ENCODE assay signal across 18 cellular contexts in genomic region chr4:104964387-104965175, GRCh38.
DNase-seq lines count a peak whose midpoint lies in the region; ATAC-seq lines count a peak whose summit lies in the region.
"Had no signal": no experiment of that assay in that cellular context is flagged by ENCODE, and none has a peak within 500 bp of the region (broad histone marks: within the 10 kb centered on the region; RNA-seq: fewer than 3 reads in every experiment).

No MANE protein-coding gene starts in this region.

- no peaks in the 10 kb centered on the region for H3K9me3 ChIP-seq in right cardiac atrium (ENCODE audit: control insufficient read depth, low read length)
- H3K9me3 ChIP-seq: vagina had no signal

- 74% methylated on average over 4 of the region's 4 CpGs for WGBS in right cardiac atrium

- ATAC-seq in right cardiac atrium (no peak), left cardiac atrium (no peak), GM21717 (IDR thresholded peaks at IDR 0.05; ENCODE audit: unreplicated experiment) (peak; percentile 30), HG03342 (IDR thresholded peaks at IDR 0.05; ENCODE audit: unreplicated experiment) (peak; percentile 24)
- ATAC-seq: heart right ventricle; stimulated activated naive B cell treated with anti-CD40 and anti-IgM and Interleukin-4, amounts not matched to agents 10 μg/mL and 1 μg/mL and 100 μg/mL, for 72 hours had no signal

- H3K36me3 Mint-ChIP-seq in T-helper 2 cell treated with Interferon-gamma antibody and Interleukin-4, amounts not matched to agents 5 μg/mL and 100 μg/mL, for 36 hours (ENCODE audit: low read depth), result peaks cover 7% of the 10 kb centered on the region
- H3K36me3 Mint-ChIP-seq: stimulated activated naive B cell treated with anti-CD40 and anti-IgM and Interleukin-4, amounts not matched to agents 10 μg/mL and 1 μg/mL and 100 μg/mL, for 72 hours had no signal

- DNase-seq in right cardiac atrium (peak; percentile 18 to 56 (median 49)), left cardiac atrium (no peak), posterior vena cava (ENCODE audit: low spot score) (peak; percentile 72), NCI-H1417 treated with DMSO at 0.1 percent for 48 hours (lab: John Stamatoyannopoulos, UW) (no peak), substantia nigra (lab: John Stamatoyannopoulos, UW) (no peak)
- no peak for DNase-seq in T-helper 2 cell treated with Interferon-gamma antibody and Interleukin-4, amounts not matched to agents 5 μg/mL and 100 μg/mL, for 36 hours (ENCODE audit: low spot score)
- DNase-seq: ACHN; cerebellar nuclear complex; erythroblast; NCI-H1930; SIG-M5; stimulated activated CD4-positive, alpha-beta T cell treated with anti-CD3 and anti-CD28 coated beads, Interleukin-4, amount 100 ng/mL, for 1 hour; stimulated activated naive B cell treated with anti-CD40 and anti-IgM and Interleukin-4, amounts not matched to agents 10 μg/mL and 1 μg/mL and 100 μg/mL, for 72 hours had no signal

- H3K27ac Mint-ChIP-seq in T-helper 2 cell treated with Interferon-gamma antibody and Interleukin-4, amounts not matched to agents 5 μg/mL and 100 μg/mL, for 36 hours, result no peak overlapping the region
- H3K27ac Mint-ChIP-seq: activated naive CD8-positive, alpha-beta T cell; stimulated activated naive B cell treated with anti-CD40 and anti-IgM and Interleukin-4, amounts not matched to agents 10 μg/mL and 1 μg/mL and 100 μg/mL, for 72 hours had no signal

- peaks cover 3% of the 10 kb centered on the region for H3K27me3 Mint-ChIP-seq in T-helper 2 cell treated with Interferon-gamma antibody and Interleukin-4, amounts not matched to agents 5 μg/mL and 100 μg/mL, for 36 hours (ENCODE audit: low read depth)

- peaks cover 13% of the 10 kb centered on the region for H3K9me3 Mint-ChIP-seq in T-helper 2 cell treated with Interferon-gamma antibody and Interleukin-4, amounts not matched to agents 5 μg/mL and 100 μg/mL, for 36 hours

- H3K27ac ChIP-seq in right cardiac atrium (ENCODE audit: low read length) (no peak overlapping the region), substantia nigra (ENCODE audit: low read depth, low read length, poor library complexity, severe bottlenecking) (no peak overlapping the region)
- H3K27ac ChIP-seq: heart right ventricle, vagina had no signal

- H3K4me3 ChIP-seq in right cardiac atrium (ENCODE audit: low read length), result no peak overlapping the region
- H3K4me3 ChIP-seq: heart right ventricle, vagina had no signal

- H3K4me3 Mint-ChIP-seq in T-helper 2 cell treated with Interferon-gamma antibody and Interleukin-4, amounts not matched to agents 5 μg/mL and 100 μg/mL, for 36 hours, result no peak overlapping the region
- H3K4me3 Mint-ChIP-seq: activated naive CD8-positive, alpha-beta T cell; stimulated activated naive B cell treated with anti-CD40 and anti-IgM and Interleukin-4, amounts not matched to agents 10 μg/mL and 1 μg/mL and 100 μg/mL, for 72 hours had no signal

- intact Hi-C loops in right cardiac atrium (cut with DNase I) (no loop called here), left cardiac atrium (cut with DNase I) (no loop called here), posterior vena cava (cut with DNase I) (no loop called here)

- H3K4me1 Mint-ChIP-seq in T-helper 2 cell treated with Interferon-gamma antibody and Interleukin-4, amounts not matched to agents 5 μg/mL and 100 μg/mL, for 36 hours (ENCODE audit: low read depth), result peaks cover 26% of the 10 kb centered on the region

- no peaks in the 10 kb centered on the region for H3K4me1 ChIP-seq in right cardiac atrium (ENCODE audit: control insufficient read depth, insufficient read depth, low read length)

- H3K27me3 ChIP-seq in right cardiac atrium (ENCODE audit: control insufficient read depth, insufficient read depth), result no peaks in the 10 kb centered on the region
- H3K27me3 ChIP-seq: heart right ventricle, vagina had no signal

Comparison
In these comparisons a context has a peak if more than half of its experiments do, and no peak if none do; other contexts are left out.
1. DNase-seq: peak in right cardiac atrium (3 of 3) and posterior vena cava (single experiment); none in left cardiac atrium (single experiment), NCI-H1417 treated with DMSO at 0.1 percent for 48 hours (single experiment), substantia nigra (0 of 49) and T-helper 2 cell treated with Interferon-gamma antibody and Interleukin-4, amounts not matched to agents 5 μg/mL and 100 μg/mL, for 36 hours (single experiment).
2. ATAC-seq: peak in GM21717 (single experiment) and HG03342 (single experiment); none in right cardiac atrium (0 of 2) and left cardiac atrium (0 of 2).